30 cellular contexts compared by ENCODE assay signal in genomic region chr17:73658821-73659220, GRCh38. TPM values are rescaled to one million over a fixed set of nuclear protein-coding genes. Genes with fewer than 3 reads are reported as not detected.
"Had no signal": no experiment of that assay in that cellular context is flagged by ENCODE, and none has a peak within 500 bp of the region (broad histone marks: within the 10 kb centered on the region; RNA-seq: fewer than 3 reads in every experiment).

No MANE protein-coding gene starts in this region.

- ATAC-seq: activated CD4-positive, alpha-beta T cell treated with anti-CD3 and anti-CD28 coated beads for 36 hours; activated CD8-positive, alpha-beta memory T cell treated with anti-CD3 and anti-CD28 coated beads, Interleukin-2, amount 10 ng/mL, durations not matched to agents 7 days and 5 days; activated CD8-positive, alpha-beta T cell treated with anti-CD3 and anti-CD28 coated beads, Interleukin-2, amount 10 ng/mL, durations not matched to agents 7 days and 5 days; activated naive CD4-positive, alpha-beta T cell treated with anti-CD3 and anti-CD28 coated beads, Interleukin-2, amount 50 U/mL, for 72 hours; T-helper 17 cell had no signal

- H3K4me1 ChIP-seq: ascending aorta, breast epithelium had no signal

- H3K36me3 ChIP-seq: ascending aorta, breast epithelium, cardiac muscle cell had no signal

- H3K27me3 ChIP-seq: ascending aorta, cardiac muscle cell had no signal

- H3K27ac ChIP-seq: ascending aorta, breast epithelium, cardiac muscle cell, epithelial cell of prostate had no signal

- DNase-seq: activated CD4-positive, alpha-beta memory T cell treated with anti-CD3 and anti-CD28 coated beads for 36 hours; activated CD4-positive, alpha-beta T cell treated with anti-CD3 and anti-CD28 coated beads for 36 hours; activated CD4-positive, alpha-beta T cell treated with anti-CD3 and anti-CD28 coated beads, Interleukin-2, amount 10 ng/mL, durations not matched to agents 24 days and 14 days; activated CD4-positive, CD25-positive, alpha-beta regulatory T cell; activated CD4-positive, CD25-positive, alpha-beta regulatory T cell treated with anti-CD3 and anti-CD28 coated beads, Interleukin-2, amount 50 U/mL, for 72 hours; activated CD8-positive, alpha-beta memory T cell treated with anti-CD3 and anti-CD28 coated beads, Interleukin-2, amount 10 ng/mL, durations not matched to agents 7 days and 5 days; activated CD8-positive, alpha-beta memory T cell treated with anti-CD3 and anti-CD28 coated beads, Interleukin-2, amount 50 U/mL, for 4 hours; activated CD8-positive, alpha-beta T cell treated with anti-CD3 and anti-CD28 coated beads, Interleukin-2, amount 10 ng/mL, durations not matched to agents 7 days and 5 days; activated effector memory CD4-positive, alpha-beta T cell treated with anti-CD3 and anti-CD28 coated beads, Interleukin-2, amount 50 U/mL, for 16 hours; activated naive CD4-positive, alpha-beta T cell; activated naive CD4-positive, alpha-beta T cell treated with anti-CD3 and anti-CD28 coated beads, Interleukin-2, amount 10 ng/mL, durations not matched to agents 7 days and 5 days; activated naive CD8-positive, alpha-beta T cell treated with anti-CD3 and anti-CD28 coated beads, Interleukin-2, amount 10 ng/mL, durations not matched to agents 7 days and 5 days; activated T-cell treated with anti-CD3 and anti-CD28 coated beads, Interleukin-2, amount 50 U/mL, for 1 hour; activated T-cell treated with anti-CD3 and anti-CD28 coated beads, Interleukin-2, amount 50 U/mL, for 48 hours; central memory CD4-positive, alpha-beta T cell; cerebellar nuclear complex; cortex of kidney; dermis blood vessel endothelial cell; effector CD8-positive, alpha-beta T cell; foreskin fibroblast; head of caudate nucleus; T-helper 1 cell; T-helper 17 cell; T1000 had no signal

- H3K4me3 ChIP-seq: ascending aorta, breast epithelium, cardiac muscle cell had no signal

RNA-seq across cellular contexts. Expression of gene SDK2, which starts 14.6 kb away (rescaled TPM):
- total RNA-seq: dermis blood vessel endothelial cell, endothelial cell of umbilical vein had no signal
- polyA plus RNA-seq: endothelial cell of umbilical vein had no signal
